ENCODE assay signal across 8 cellular contexts in the genomic region with DNA sequence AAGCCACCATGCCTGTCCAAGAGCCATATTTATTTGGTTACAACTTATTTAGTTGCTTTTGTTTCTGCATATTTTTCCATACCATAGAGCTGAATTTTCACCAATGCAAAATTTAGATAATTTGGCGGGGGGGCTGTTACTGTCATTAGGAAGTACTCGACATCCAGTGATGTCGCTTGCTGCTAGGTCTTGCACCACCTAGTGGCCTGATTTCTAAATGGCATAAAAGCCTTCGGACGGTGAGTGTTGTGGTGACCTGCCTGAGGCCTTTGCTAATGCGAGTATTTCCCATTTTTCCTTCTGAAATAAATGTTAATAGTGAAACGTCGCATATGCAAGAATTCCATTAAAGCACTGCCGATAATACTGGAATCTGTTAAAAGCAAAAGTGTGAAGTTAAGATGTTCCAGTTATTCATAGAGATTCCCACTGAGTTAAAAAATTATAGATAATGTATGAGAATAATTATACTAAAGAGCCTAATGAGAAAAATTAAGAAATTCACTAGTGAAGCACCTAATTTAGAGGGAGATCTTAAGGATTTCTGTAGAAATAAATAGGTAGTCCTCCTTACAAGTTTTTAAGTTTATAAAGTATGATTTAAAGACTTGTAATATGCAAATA.
A peak's percentile ranks its signal among the peaks of the same experiment; 100 is the strongest.
DNase-seq lines count a peak whose midpoint lies in the region; ATAC-seq and TF ChIP-seq lines count a peak whose summit lies in the region.

No MANE protein-coding gene starts in this region.

- H3K4me1 ChIP-seq in Loucy (ENCODE audit: insufficient read depth, low read length, poor library complexity, severe bottlenecking), result no peaks in the 10 kb centered on the region

- H3K4me2 ChIP-seq in Loucy (ENCODE audit: low read depth, low read length, poor library complexity, severe bottlenecking), result no peak overlapping the region

- H4K20me1 ChIP-seq in Loucy (ENCODE audit: insufficient read depth, low read length, poor library complexity, severe bottlenecking), result no peaks in the 10 kb centered on the region

- H3K4me3 ChIP-seq in Loucy (ENCODE audit: low read length, poor library complexity, severe bottlenecking), result no peak overlapping the region

- no peaks in the 10 kb centered on the region for H3K79me2 ChIP-seq in Loucy (ENCODE audit: insufficient read depth, low read length)

- no peak overlapping the region for H3K9ac ChIP-seq in Loucy (ENCODE audit: low read depth, low read length, poor library complexity, severe bottlenecking)

- peak; percentile 84 for TF ChIP-seq CTCF in Loucy (conservative IDR thresholded peaks at IDR 0.05; ENCODE audit: low read length)
- TF ChIP-seq CTCF in brain (conservative IDR thresholded peaks at IDR 0.05), result peak; percentile 58 to 76

- H3K27ac Mint-ChIP-seq in brain, result no peak overlapping the region

- H3K36me3 ChIP-seq in Loucy (ENCODE audit: insufficient read depth, low read length), result peaks cover 31% of the 10 kb centered on the region; the same call in 1 of the 2 replicates

- H3K9me2 ChIP-seq in Loucy (replicated peaks; ENCODE audit: low read depth, low read length), result no peaks in the 10 kb centered on the region

- no peaks in the 10 kb centered on the region for H3K9me3 ChIP-seq in Loucy (ENCODE audit: insufficient read depth, low read depth, low read length)

- H3K9me3 Mint-ChIP-seq in brain, result no peaks in the 10 kb centered on the region

- H3K27me3 Mint-ChIP-seq in brain, result no peaks in the 10 kb centered on the region

- no peaks in the 10 kb centered on the region for H3K4me1 Mint-ChIP-seq in brain

- ATAC-seq in GM21447 (IDR thresholded peaks at IDR 0.05; ENCODE audit: unreplicated experiment), result peak; percentile 81
- ATAC-seq in HG03097 (IDR thresholded peaks at IDR 0.05; ENCODE audit: low FRiP score, unreplicated experiment), result no peak

- peaks cover 47% of the 10 kb centered on the region for H3K36me3 Mint-ChIP-seq in brain

- H3F3A ChIP-seq in Loucy (ENCODE audit: low read depth), result no peaks in the 10 kb centered on the region

- no peak overlapping the region for H2AFZ ChIP-seq in Loucy (ENCODE audit: low read length)

- no peaks in the 10 kb centered on the region for H3K27me3 ChIP-seq in Loucy (ENCODE audit: insufficient read depth, low read length, poor library complexity, severe bottlenecking)

- DNase-seq in DMS114 treated with DMSO at 0.1 percent for 48 hours (lab: John Stamatoyannopoulos, UW; ENCODE audit: unreplicated experiment), result peak; percentile 23
- DNase-seq in T-helper 2 cell, result peak in 3 of 5 experiments; percentile 19 to 68 (median 23)
- peak; percentile 65 for DNase-seq in kidney tubule cell (ENCODE audit: low spot score)
- DNase-seq in stimulated activated CD8-positive, alpha-beta memory T cell treated with anti-CD3 and anti-CD28 coated beads, Interleukin-4, amount 100 ng/mL, for 24 hours (ENCODE audit: low read depth), result peak; percentile 12

- no peak overlapping the region for H3K4me3 Mint-ChIP-seq in brain

Comparison
In these comparisons a context has a peak if more than half of its experiments do, and no peak if none do; other contexts are left out.
1. DNase-seq: peak in every context shown above with its lines; median percentile 65 in kidney tubule cell; 23 in DMS114 treated with DMSO at 0.1 percent for 48 hours; 23 in T-helper 2 cell; 12 in stimulated activated CD8-positive, alpha-beta memory T cell treated with anti-CD3 and anti-CD28 coated beads, Interleukin-4, amount 100 ng/mL, for 24 hours.